1 cellular context compared by ENCODE assay signal in genomic region chr5:143824851-143825720, GRCh38.
TF ChIP-seq lines count a peak whose summit lies in the region.

No MANE protein-coding gene starts in this region.

TF ChIP-seq in HEK293, 187 proteins besides CTCF, POLR2A, EP300 and RAD21 (continued from another document):
- TF ChIP-seq ZNF701 (tag by site-specific recombination; IDR thresholded peaks at IDR 0.05) = no peak
- no peak for TF ChIP-seq ZSCAN4 (tag by site-specific recombination; IDR thresholded peaks at IDR 0.05)
- peak; percentile 89; the same call in 1 of the 2 replicates for TF ChIP-seq ZNF660 (tag by site-specific recombination; IDR thresholded peaks at IDR 0.05)
- peak; percentile 80 for TF ChIP-seq ZBTB17 (tag by site-specific recombination; IDR thresholded peaks at IDR 0.05)
- TF ChIP-seq ZNF664 (tag by site-specific recombination; IDR thresholded peaks at IDR 0.05) = peak; percentile 36; the same call in 1 of the 2 replicates
- no peak for TF ChIP-seq ZNF121 (tag by site-specific recombination; IDR thresholded peaks at IDR 0.05)
- TF ChIP-seq ZNF785 (tag by site-specific recombination; IDR thresholded peaks at IDR 0.05) = no peak
- peak; percentile 92 for TF ChIP-seq ZNF654 (tag by site-specific recombination; IDR thresholded peaks at IDR 0.05; ENCODE audit: low read depth)
- 0 out of 2 replicates have a peak, but pooled peaks have one; percentile 25 for TF ChIP-seq IKZF3 (tag by site-specific recombination; IDR thresholded peaks at IDR 0.05)
- 0 out of 2 replicates have a peak, but pooled peaks have one; percentile 27 for TF ChIP-seq ZNF10 (tag by site-specific recombination; IDR thresholded peaks at IDR 0.05)
- no peak for TF ChIP-seq HOXD13 (CRISPR knock-in tag; IDR thresholded peaks at IDR 0.05; ENCODE audit: borderline replicate concordance)
- no peak for TF ChIP-seq ZNF521 (tag by site-specific recombination; IDR thresholded peaks at IDR 0.05)
- TF ChIP-seq ZFP69B (tag by site-specific recombination; IDR thresholded peaks at IDR 0.05) = no peak
- TF ChIP-seq ZSCAN23 (tag by site-specific recombination; IDR thresholded peaks at IDR 0.05) = no peak
- TF ChIP-seq ZNF335 (tag by site-specific recombination; conservative IDR thresholded peaks at IDR 0.05) = 0 out of 2 replicates have a peak, but pooled peaks have one; percentile 17
- TF ChIP-seq ZNF692 (tag by site-specific recombination; IDR thresholded peaks at IDR 0.05) = 0 out of 2 replicates have a peak, but pooled peaks have one; percentile 18
- no peak for TF ChIP-seq PRDM1 (tag by site-specific recombination; IDR thresholded peaks at IDR 0.05)
- peak; percentile 60; the same call in 1 of the 2 replicates for TF ChIP-seq ZNF2 (tag by site-specific recombination; IDR thresholded peaks at IDR 0.05)
TF ChIP-seq in HEK293: peak in this region for 15.
